Comparison of ENCODE assay signal across 34 cellular contexts in genomic region chr2:148998162-148998830, GRCh38. TPM values are rescaled to one million over a fixed set of nuclear protein-coding genes. Genes with fewer than 3 reads are reported as not detected.
A peak's percentile ranks its signal among the peaks of the same experiment; 100 is the strongest.
DNase-seq lines count a peak whose midpoint lies in the region; ATAC-seq and TF ChIP-seq lines count a peak whose summit lies in the region.
"Had no signal": no experiment of that assay in that cellular context is flagged by ENCODE, and none has a peak within 500 bp of the region (broad histone marks: within the 10 kb centered on the region; RNA-seq: fewer than 3 reads in every experiment).

No MANE protein-coding gene starts in this region.

- peak; percentile 97 for DNase-seq in G401 (ENCODE audit: low spot score)
- peak; percentile 59 for DNase-seq in NCI-H2029 treated with DMSO at 0.1 percent for 48 hours (lab: John Stamatoyannopoulos, UW)
- peak; percentile 89 for DNase-seq in cerebellum (ENCODE audit: low spot score)
- no peak for DNase-seq in neural progenitor cell (ENCODE audit: low spot score)
- DNase-seq in NCI-H1092 (lab: John Stamatoyannopoulos, UW) = no peak
- DNase-seq in naive thymus-derived CD4-positive, alpha-beta T cell = no peak
- DNase-seq: activated CD4-positive, alpha-beta T cell treated with anti-CD3 and anti-CD28 coated beads, Interleukin-2, amount 50 U/mL, for 48 hours; activated naive CD4-positive, alpha-beta T cell treated with Interleukin-2 at 50 U/mL for 16 hours; body of pancreas; CD8-positive, alpha-beta memory T cell; DMS153; gastrocnemius medialis; hippocampal formation; MM.1S; NCI-H1417; NCI-H2107; retina; RPMI8226; small intestine; thyroid gland had no signal

- no peak for ATAC-seq in GM21737 (IDR thresholded peaks at IDR 0.05; ENCODE audit: unreplicated experiment)
- no peak for ATAC-seq in naive thymus-derived CD4-positive, alpha-beta T cell
- ATAC-seq: activated CD4-positive, CD25-positive, alpha-beta regulatory T cell treated with anti-CD3 and anti-CD28 coated beads, Interleukin-2, amount 50 U/mL, for 24 hours; body of pancreas; gastrocnemius medialis; HCT116; HepG2; pancreas had no signal

- no peak overlapping the region for H3K27ac ChIP-seq in neural progenitor cell
- no peak overlapping the region for H3K27ac ChIP-seq in naive thymus-derived CD4-positive, alpha-beta T cell (ENCODE audit: low read depth, low read length)
- H3K27ac ChIP-seq: body of pancreas, gastrocnemius medialis, pancreas, SK-N-MC, thyroid gland had no signal

- no peak overlapping the region for H3K4me3 ChIP-seq in neural progenitor cell
- no peak overlapping the region for H3K4me3 ChIP-seq in naive thymus-derived CD4-positive, alpha-beta T cell (ENCODE audit: low read length)
- H3K4me3 ChIP-seq: body of pancreas, gastrocnemius medialis, pancreas, SK-N-MC, thyroid gland, vagina had no signal

- intact Hi-C loops in naive thymus-derived CD4-positive, alpha-beta T cell (cut with micrococcal nuclease) = no loop called here

- peaks cover 20% of the 10 kb centered on the region for H3F3A ChIP-seq in neural progenitor cell (ENCODE audit: low read depth)

- no peak overlapping the region for H3K4me2 ChIP-seq in neural progenitor cell

- H3K4me3 Mint-ChIP-seq in neural progenitor cell = no peak overlapping the region
- no peak overlapping the region for H3K4me3 Mint-ChIP-seq in naive thymus-derived CD4-positive, alpha-beta T cell
- H3K4me3 Mint-ChIP-seq: CD8-positive, alpha-beta memory T cell; natural killer cell treated with Interleukin-12 subunit alpha and Interleukin-12 subunit beta and Interleukin-15 and Interleukin-18, amount 100 ng/mL, for 72 hours; stimulated activated naive CD8-positive, alpha-beta T cell treated with anti-CD3 and anti-CD28 coated beads, Interleukin-15, Interleukin-2, amounts not matched to agents 100 ng/mL and 50 ng/mL, for 24 hours had no signal

- POLR2A ChIA-PET in naive thymus-derived CD4-positive, alpha-beta T cell (lab: Charles Lee) = no interaction called here

- H4K20me1 ChIP-seq in neural progenitor cell (ENCODE audit: low read depth) = peaks cover 12% of the 10 kb centered on the region

- H3K4me1 ChIP-seq in neural progenitor cell = peaks cover 22% of the 10 kb centered on the region
- no peaks in the 10 kb centered on the region for H3K4me1 ChIP-seq in naive thymus-derived CD4-positive, alpha-beta T cell (ENCODE audit: control insufficient read depth in 2 of 2, insufficient read depth in 2 of 2, low read length in 2 of 2)
- H3K4me1 ChIP-seq: body of pancreas, gastrocnemius medialis, pancreas, thyroid gland had no signal

- no peaks in the 10 kb centered on the region for H3K27me3 Mint-ChIP-seq in neural progenitor cell (ENCODE audit: insufficient read depth, low read depth)
- no peaks in the 10 kb centered on the region for H3K27me3 Mint-ChIP-seq in naive thymus-derived CD4-positive, alpha-beta T cell
- H3K27me3 Mint-ChIP-seq: stimulated activated naive CD8-positive, alpha-beta T cell treated with anti-CD3 and anti-CD28 coated beads, Interleukin-15, Interleukin-2, amounts not matched to agents 100 ng/mL and 50 ng/mL, for 24 hours had no signal

- CTCF ChIA-PET in naive thymus-derived CD4-positive, alpha-beta T cell (lab: Charles Lee) = no interaction called here

- H3K9me3 Mint-ChIP-seq in neural progenitor cell = no peaks in the 10 kb centered on the region
- no peaks in the 10 kb centered on the region for H3K9me3 Mint-ChIP-seq in naive thymus-derived CD4-positive, alpha-beta T cell
- H3K9me3 Mint-ChIP-seq: CD8-positive, alpha-beta memory T cell; natural killer cell treated with Interleukin-12 subunit alpha and Interleukin-12 subunit beta and Interleukin-15 and Interleukin-18, amount 100 ng/mL, for 72 hours; stimulated activated naive CD8-positive, alpha-beta T cell treated with anti-CD3 and anti-CD28 coated beads, Interleukin-15, Interleukin-2, amounts not matched to agents 100 ng/mL and 50 ng/mL, for 24 hours had no signal

- H3K36me3 ChIP-seq in neural progenitor cell = peaks cover 16% of the 10 kb centered on the region
- no peaks in the 10 kb centered on the region for H3K36me3 ChIP-seq in naive thymus-derived CD4-positive, alpha-beta T cell (ENCODE audit: control insufficient read depth in 2 of 3, insufficient read depth in 3 of 3, low read length in 3 of 3)
- H3K36me3 ChIP-seq: gastrocnemius medialis, pancreas, thyroid gland, vagina had no signal

- no peaks in the 10 kb centered on the region for H3K9me3 ChIP-seq in neural progenitor cell (ENCODE audit: low read depth)
- no peaks in the 10 kb centered on the region for H3K9me3 ChIP-seq in naive thymus-derived CD4-positive, alpha-beta T cell (ENCODE audit: control insufficient read depth in 2 of 3, low read length in 3 of 3)
- H3K9me3 ChIP-seq: body of pancreas, gastrocnemius medialis, pancreas, thyroid gland, vagina had no signal

- H3K79me2 ChIP-seq in neural progenitor cell (ENCODE audit: low read depth) = no peaks in the 10 kb centered on the region

- TF ChIP-seq CTCF in neural progenitor cell (IDR thresholded peaks at IDR 0.05) = no peak

- H3K9ac ChIP-seq in neural progenitor cell = no peak overlapping the region

- no peaks in the 10 kb centered on the region for H3K27me3 ChIP-seq in neural progenitor cell
- H3K27me3 ChIP-seq in naive thymus-derived CD4-positive, alpha-beta T cell (ENCODE audit: control insufficient read depth in 2 of 2, insufficient read depth in 2 of 2, low read length in 2 of 2) = no peaks in the 10 kb centered on the region
- H3K27me3 ChIP-seq: body of pancreas, pancreas, thyroid gland, vagina had no signal

- in situ Hi-C loops in G401 (cut with HindIII; ENCODE audit: low sequenced_read_pairs) = no loop called here

- peak overlapping the region; percentile 6 for H3K27ac Mint-ChIP-seq in neural progenitor cell
- H3K27ac Mint-ChIP-seq in naive thymus-derived CD4-positive, alpha-beta T cell = no peak overlapping the region
- H3K27ac Mint-ChIP-seq: natural killer cell treated with Interleukin-12 subunit alpha and Interleukin-12 subunit beta and Interleukin-15 and Interleukin-18, amount 100 ng/mL, for 72 hours; stimulated activated naive CD8-positive, alpha-beta T cell treated with anti-CD3 and anti-CD28 coated beads, Interleukin-15, Interleukin-2, amounts not matched to agents 100 ng/mL and 50 ng/mL, for 24 hours had no signal

- no peak overlapping the region for H2AFZ ChIP-seq in neural progenitor cell (replicated peaks)

- peaks cover 48% of the 10 kb centered on the region for H3K36me3 Mint-ChIP-seq in neural progenitor cell
- H3K36me3 Mint-ChIP-seq in naive thymus-derived CD4-positive, alpha-beta T cell = peaks cover 0 to 19% (median 14%) of the 10 kb centered on the region in 5 donors
- H3K36me3 Mint-ChIP-seq: natural killer cell treated with Interleukin-12 subunit alpha and Interleukin-12 subunit beta and Interleukin-15 and Interleukin-18, amount 100 ng/mL, for 72 hours had no signal

- peaks cover 15% of the 10 kb centered on the region for H3K4me1 Mint-ChIP-seq in neural progenitor cell
- peaks cover 0 to 7% (median 0%) of the 10 kb centered on the region in 7 donors for H3K4me1 Mint-ChIP-seq in naive thymus-derived CD4-positive, alpha-beta T cell
- H3K4me1 Mint-ChIP-seq: CD8-positive, alpha-beta memory T cell had no signal

RNA-seq across cellular contexts. Expression of gene LYPD6B, which starts 40.2 kb away (rescaled TPM):
- total RNA-seq in G401 (2014; rRNA removed; shearing (Covaris generic)) = 21.3 and 28.7 TPM in 2 replicates
- total RNA-seq in cerebellum = 0.91 TPM
- 0.34 TPM in 1 of 2 replicates, not detected in the other for total RNA-seq in neural progenitor cell (ENCODE audit: low replicate concordance)
- 1 to 10 TPM in 1 of 5 experiments, under 1 TPM in 1, not detected in 3; 0.37 to 1.7 TPM for total RNA-seq in naive thymus-derived CD4-positive, alpha-beta T cell
- polyA plus RNA-seq in naive thymus-derived CD4-positive, alpha-beta T cell = not detected
- total RNA-seq: CD8-positive, alpha-beta memory T cell; endothelial cell of umbilical vein; fibroblast of lung; gastrocnemius medialis; HepG2; lung microvascular endothelial cell; mononuclear cell; natural killer cell treated with Interleukin-12 subunit alpha and Interleukin-12 subunit beta and Interleukin-15 and Interleukin-18, amount 100 ng/mL, for 72 hours; T-helper 1 cell treated with Interleukin-12 subunit alpha and Interleukin-12 subunit beta and Interleukin-4 antibody, amounts not matched to agents 30 ng/mL and 1 ng/mL, for 36 hours had no signal
- polyA plus RNA-seq: CD8-positive, alpha-beta memory T cell; endothelial cell of umbilical vein; HepG2 had no signal

Comparison
In these comparisons a context has a peak if more than half of its experiments do, and no peak if none do; other contexts are left out.
1. DNase-seq: peak in G401 (single experiment), NCI-H2029 treated with DMSO at 0.1 percent for 48 hours (single experiment) and cerebellum (single experiment); none in neural progenitor cell (single experiment), NCI-H1092 (single experiment) and naive thymus-derived CD4-positive, alpha-beta T cell (0 of 9).